16 cellular contexts compared by ENCODE assay signal in genomic region chr5:146027746-146028145, GRCh38.
DNase-seq lines count a peak whose midpoint lies in the region; ATAC-seq, FAIRE-seq and TF ChIP-seq lines count a peak whose summit lies in the region.
"Had no signal": no experiment of that assay in that cellular context is flagged by ENCODE, and none has a peak within 500 bp of the region (broad histone marks: within the 10 kb centered on the region; RNA-seq: fewer than 3 reads in every experiment).

No MANE protein-coding gene starts in this region.

- no peaks in the 10 kb centered on the region for H3K23me2 ChIP-seq in H9 (ENCODE audit: insufficient read length, low read depth, low read length, poor library complexity, severe bottlenecking)

- no peaks in the 10 kb centered on the region; the same call in 1 of the 2 replicates for H3K27me3 Mint-ChIP-seq in H9 (ENCODE audit: low read depth)

- H3K79me1 ChIP-seq in H9 (ENCODE audit: insufficient read depth, low read depth, low read length, poor library complexity, severe bottlenecking), result no peaks in the 10 kb centered on the region

- peaks cover 46 to 51% of the 10 kb centered on the region in 2 experiments for H3K4me1 Mint-ChIP-seq in H9
- H3K4me1 Mint-ChIP-seq: activated CD4-positive, alpha-beta T cell treated with anti-CD3 and anti-CD28 coated beads for 36 hours; CD4-positive, alpha-beta memory T cell had no signal

- no peaks in the 10 kb centered on the region for H3K36me3 Mint-ChIP-seq in H9 (ENCODE audit: insufficient read depth in 1 of 3, low read depth in 3 of 3)
- H3K36me3 Mint-ChIP-seq: brain; CD4-positive, alpha-beta memory T cell had no signal

- no peak overlapping the region for H3K18ac ChIP-seq in H9 (ENCODE audit: insufficient read length, low read depth, low read length)

- TF ChIP-seq CTCF in H9 (conservative IDR thresholded peaks at IDR 0.05) (no peak), Panc1 (IDR thresholded peaks at IDR 0.05) (no peak), esophagus muscularis mucosa (IDR thresholded peaks at IDR 0.05) (no peak), pancreas (IDR thresholded peaks at IDR 0.05) (no peak)

- H2AK5ac ChIP-seq in H9 (ENCODE audit: insufficient read length, low read length), result no peak overlapping the region

- TF ChIP-seq POLR2A in esophagus muscularis mucosa (IDR thresholded peaks at IDR 0.05; ENCODE audit: low read depth), result no peak

- H3K9ac ChIP-seq in H9 (ENCODE audit: extremely low read depth, insufficient read length, low read length), result no peak overlapping the region

- no peak overlapping the region for H3K4me2 ChIP-seq in H9 (ENCODE audit: insufficient read depth, insufficient read length, low read length)

- no peak overlapping the region for H2BK5ac ChIP-seq in H9 (ENCODE audit: insufficient read length, low read length)

- H3K56ac ChIP-seq in H9 (ENCODE audit: insufficient read length, low read depth, low read length), result no peak overlapping the region

- H4K5ac ChIP-seq in H9 (ENCODE audit: insufficient read length, low read depth, low read length), result no peak overlapping the region

- no peak overlapping the region for H2AFZ ChIP-seq in H9 (ENCODE audit: low read length)

- H3K79me2 ChIP-seq in H9 (ENCODE audit: insufficient read depth, low read length), result no peaks in the 10 kb centered on the region

- no peak overlapping the region for H2BK120ac ChIP-seq in H9 (ENCODE audit: low read depth, low read length, poor library complexity, severe bottlenecking)

- no peaks in the 10 kb centered on the region for H3K36me3 ChIP-seq in Panc1 (ENCODE audit: control insufficient read depth, insufficient read depth, low read length)
- no peaks in the 10 kb centered on the region for H3K36me3 ChIP-seq in esophagus muscularis mucosa
- no peaks in the 10 kb centered on the region for H3K36me3 ChIP-seq in pancreas

- H3K14ac ChIP-seq in H9 (ENCODE audit: insufficient read depth, low read length), result no peak overlapping the region

- ATAC-seq in Panc1 (peak; percentile 47; the same call in 1 of the 2 replicates), pancreas (peak; percentile 65 to 82 (median 74)), HG03045 (IDR thresholded peaks at IDR 0.05; ENCODE audit: unreplicated experiment) (no peak), GM19035 (IDR thresholded peaks at IDR 0.05; ENCODE audit: unreplicated experiment) (no peak)
- ATAC-seq: activated CD4-positive, alpha-beta T cell treated with anti-CD3 and anti-CD28 coated beads for 36 hours had no signal

- no peaks in the 10 kb centered on the region for H3K9me3 ChIP-seq in H9 (ENCODE audit: control insufficient read depth, low read depth, low read length)
- H3K9me3 ChIP-seq in Panc1 (ENCODE audit: control insufficient read depth, insufficient read depth, low read depth, low read length), result no peaks in the 10 kb centered on the region
- no peaks in the 10 kb centered on the region for H3K9me3 ChIP-seq in esophagus muscularis mucosa
- no peaks in the 10 kb centered on the region for H3K9me3 ChIP-seq in pancreas

- H2BK12ac ChIP-seq in H9 (ENCODE audit: insufficient read length, low read depth, low read length), result no peak overlapping the region

- H3K4me1 ChIP-seq in H9 (ENCODE audit: insufficient read depth, low read length) (peaks cover 5% of the 10 kb centered on the region), Panc1 (ENCODE audit: control insufficient read depth, insufficient read depth, low read length) (no peaks in the 10 kb centered on the region), esophagus muscularis mucosa (no peaks in the 10 kb centered on the region), pancreas (peaks cover 0 to 10% (median 0%) of the 10 kb centered on the region in 3 donors)

- H3K27me3 ChIP-seq in H9 (ENCODE audit: insufficient read depth, low read length) (no peaks in the 10 kb centered on the region), Panc1 (ENCODE audit: control insufficient read depth, insufficient read depth, low read length) (no peaks in the 10 kb centered on the region), esophagus muscularis mucosa (no peaks in the 10 kb centered on the region), pancreas (no peaks in the 10 kb centered on the region)

- H3K4ac ChIP-seq in H9 (ENCODE audit: low read depth, low read length), result no peak overlapping the region

- H2BK20ac ChIP-seq in H9 (ENCODE audit: low read depth, low read length, poor library complexity, severe bottlenecking), result no peak overlapping the region

- DNase-seq in H9, result no peak
- DNase-seq in Panc1 (ENCODE audit: low read depth, low spot score), result no peak
- peak; percentile 57 for DNase-seq in esophagus muscularis mucosa (ENCODE audit: extremely low spot score)
- DNase-seq in pancreas, result peak in 1 of 6 donors; percentile 18
- DNase-seq in Ammon's horn (ENCODE audit: low spot score), result no peak
- DNase-seq in NCI-H1092 treated with DMSO at 0.1 percent for 48 hours (lab: John Stamatoyannopoulos, UW), result no peak
- DNase-seq: activated CD4-positive, alpha-beta T cell treated with anti-CD3 and anti-CD28 coated beads for 36 hours; CD4-positive, alpha-beta memory T cell; endodermal cell; NCI-H1105 treated with DMSO at 0.1 percent for 48 hours; NCI-H82; retina; substantia nigra had no signal

- intact Hi-C loops in Panc1 (cut with micrococcal nuclease; ENCODE audit: unreplicated experiment), result no loop called here
- intact Hi-C loops in esophagus muscularis mucosa (cut with DNase I), result no loop called here
- intact Hi-C loops in pancreas (cut with DNase I), result no loop called here

- H3K4me3 ChIP-seq in Panc1 (ENCODE audit: low read depth in 2 of 2, low read length in 2 of 2) (no peak overlapping the region), esophagus muscularis mucosa (no peak overlapping the region), pancreas (no peak overlapping the region)

- H3K23ac ChIP-seq in H9 (ENCODE audit: insufficient read length, low read depth, low read length), result no peak overlapping the region

- H3K27ac Mint-ChIP-seq in H9, result peak overlapping the region in 2 of 3 experiments; percentile 15 to 83; a peak in 2 of 7 replicates
- H3K27ac Mint-ChIP-seq: activated CD4-positive, alpha-beta T cell treated with anti-CD3 and anti-CD28 coated beads for 36 hours; CD4-positive, alpha-beta memory T cell; endodermal cell had no signal

- H4K8ac ChIP-seq in H9 (replicated peaks; ENCODE audit: insufficient read length, low read depth, low read length), result no peak overlapping the region

- no peaks in the 10 kb centered on the region for H4K20me1 ChIP-seq in H9 (ENCODE audit: control insufficient read depth, insufficient read depth, insufficient read length)

- no peak overlapping the region for H2BK15ac ChIP-seq in H9 (ENCODE audit: low read depth, low read length)

- TF ChIP-seq EP300 in esophagus muscularis mucosa (IDR thresholded peaks at IDR 0.05), result no peak

- H3K27ac ChIP-seq in H9 (ENCODE audit: insufficient read length, low read depth, low read length), result no peak overlapping the region
- H3K27ac ChIP-seq in Panc1 (ENCODE audit: low read length), result no peak overlapping the region
- H3K27ac ChIP-seq in esophagus muscularis mucosa (replicated peaks in 1 of 4), result no peak overlapping the region
- H3K27ac ChIP-seq in pancreas, result peak overlapping the region in 2 of 4 donors; percentile 47 to 48

- WGBS in H9 (ENCODE audit: extremely low coverage, insufficient read length, low lambda C conversion rate), result no CpG with 5 or more reads among the region's 10 CpGs
- 89% methylated on average over 10 of the region's 10 CpGs for WGBS in esophagus muscularis mucosa
- WGBS in pancreas, 2 donors, result 62 to 67% methylated on average over 10 of the region's 10 CpGs

- H4K91ac ChIP-seq in H9 (ENCODE audit: insufficient read length, low read depth, low read length), result no peak overlapping the region

- no TSS peak for BruUV-seq in Panc1 (replicated peaks; lab: Mats Ljungman, UMichigan)

- POLR2A ChIA-PET in Panc1 (lab: Charles Lee), result no interaction called here

- CTCF ChIA-PET in Panc1 (lab: Charles Lee), result interaction anchor here (1.0 kb wide), 1 partner anchor 14 kb away, joined by 4 read pairs; no protein-coding TSS in a partner anchor

- no peak for FAIRE-seq in pancreas (lab: Jason Lieb, UNC)

- in situ Hi-C loops in Panc1 (cut with HindIII; ENCODE audit: low pct_unique_long_range_greater_than_20kb, low sequenced_read_pairs), result no loop called here

- no peak overlapping the region; a peak in 1 of 5 replicates for H3K4me3 Mint-ChIP-seq in H9
- H3K4me3 Mint-ChIP-seq: activated CD4-positive, alpha-beta T cell treated with anti-CD3 and anti-CD28 coated beads for 36 hours; brain; CD4-positive, alpha-beta memory T cell; endodermal cell had no signal

- H3T11ph ChIP-seq in H9 (ENCODE audit: low read length), result no peak overlapping the region

- H3K9me3 Mint-ChIP-seq in H9, result no peaks in the 10 kb centered on the region; a peak in 1 of 5 replicates
- H3K9me3 Mint-ChIP-seq: brain, endodermal cell had no signal

Comparison
In these comparisons a context has a peak if more than half of its experiments do, and no peak if none do; other contexts are left out.
1. ATAC-seq: peak in Panc1 (single experiment) and pancreas (4 of 4); none in HG03045 (single experiment) and GM19035 (single experiment).